12 cellular contexts compared by ENCODE assay signal in the genomic region with DNA sequence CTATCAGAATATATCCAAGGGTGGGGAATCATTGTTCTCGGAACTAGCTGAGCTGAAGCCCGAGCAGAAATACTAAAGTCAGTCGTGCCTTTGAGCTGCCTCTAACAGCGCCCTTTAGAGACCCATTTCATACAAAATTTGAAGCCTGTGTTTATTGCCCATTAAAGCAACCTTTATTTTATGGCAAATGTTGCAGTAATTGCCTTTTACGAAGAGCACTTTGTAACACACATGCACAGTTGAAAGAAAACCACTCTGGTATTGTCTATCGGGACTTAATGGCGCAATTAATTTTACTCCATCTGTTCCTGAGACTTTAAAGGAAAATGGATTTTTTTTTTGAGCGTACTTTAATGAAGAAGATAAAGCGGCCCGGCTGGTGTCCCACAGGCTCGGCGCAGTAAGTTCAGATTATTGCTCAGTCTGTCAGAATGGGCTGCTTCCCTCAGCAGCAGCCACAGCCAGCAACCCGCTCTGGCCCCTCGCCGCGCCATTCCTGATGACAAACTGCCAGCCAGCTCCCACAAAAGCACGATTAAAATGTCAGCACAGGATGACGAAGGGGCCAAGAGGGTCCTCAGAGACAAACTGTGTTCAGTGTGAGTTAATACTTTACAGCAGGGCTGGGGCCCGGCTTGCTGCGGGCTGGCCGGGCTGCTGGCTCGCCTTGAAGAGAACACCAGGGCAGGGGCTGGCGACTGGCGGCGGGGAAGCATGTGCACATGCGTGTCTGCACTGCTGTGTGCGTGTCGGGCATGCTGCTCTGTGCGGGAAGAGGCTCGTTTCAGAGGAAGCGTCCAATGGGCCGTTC.
DNase-seq lines count a peak whose midpoint lies in the region; ATAC-seq and TF ChIP-seq lines count a peak whose summit lies in the region.
"Had no signal": no experiment of that assay in that cellular context is flagged by ENCODE, and none has a peak within 500 bp of the region (broad histone marks: within the 10 kb centered on the region; RNA-seq: fewer than 3 reads in every experiment).

No MANE protein-coding gene starts in this region.

- CTCF ChIA-PET in IMR-90 (lab: Yijun Ruan, JAX), result no interaction called here
- CTCF ChIA-PET in activated naive CD4-positive, alpha-beta T cell treated with anti-CD3 and anti-CD28 coated beads, Interleukin-2, amount 10 ng/mL, durations not matched to agents 7 days and 5 days (lab: Charles Lee), result no interaction called here

- H3K27ac ChIP-seq in IMR-90 (ENCODE audit: insufficient read depth, low read length), result no peak overlapping the region; the same call in 1 of the 2 replicates
- no peak overlapping the region for H3K27ac ChIP-seq in thoracic aorta
- H3K27ac ChIP-seq: dorsolateral prefrontal cortex had no signal

- TF ChIP-seq POLR2A in IMR-90 (IDR thresholded peaks at IDR 0.05; ENCODE audit: low read depth, low read length), result no peak

- H2BK120ac ChIP-seq in IMR-90 (ENCODE audit: low read depth, low read length), result peak overlapping the region; percentile 10

- no peak overlapping the region for H3K4me3 Mint-ChIP-seq in activated naive CD4-positive, alpha-beta T cell treated with anti-CD3 and anti-CD28 coated beads, Interleukin-2, amount 10 ng/mL, durations not matched to agents 7 days and 5 days
- H3K4me3 Mint-ChIP-seq in stimulated activated memory B cell treated with anti-CD40 and anti-IgM and Interleukin-4, amounts not matched to agents 10 μg/mL and 1 μg/mL and 100 μg/mL, for 72 hours, result no peak overlapping the region
- H3K4me3 Mint-ChIP-seq: activated CD8-positive, alpha-beta T cell treated with anti-CD3 and anti-CD28 coated beads for 36 hours; activated naive CD8-positive, alpha-beta T cell had no signal

- peak overlapping the region; percentile 16 for H2BK5ac ChIP-seq in IMR-90 (ENCODE audit: low read depth, low read length, poor library complexity, severe bottlenecking)

- BruUV-seq in IMR-90 (replicated peaks; lab: Mats Ljungman, UMichigan), result no TSS peak

- H3K36me3 ChIP-seq in IMR-90 (ENCODE audit: control insufficient read depth, insufficient read depth, low read length) (no peaks in the 10 kb centered on the region), thoracic aorta (no peaks in the 10 kb centered on the region)

- H3K4ac ChIP-seq in IMR-90 (ENCODE audit: low read depth, low read length), result no peak overlapping the region

- dilution Hi-C loops in IMR-90 (cut with HindIII; ENCODE audit: low sequenced_read_pairs, unreplicated experiment), result no loop called here

- TF ChIP-seq CTCF in IMR-90 (conservative IDR thresholded peaks at IDR 0.05; ENCODE audit: low read depth, low read length), result no peak
- no peak for TF ChIP-seq CTCF in thoracic aorta (IDR thresholded peaks at IDR 0.05)

- H3K4me2 ChIP-seq in IMR-90 (ENCODE audit: low read depth, low read length), result peak overlapping the region; percentile 72

- H4K8ac ChIP-seq in IMR-90 (ENCODE audit: low read depth in 2 of 2, low read length in 2 of 2), result peak overlapping the region in 1 of 2 experiments; percentile 57; a peak in 2 of 4 replicates

- peak overlapping the region; percentile 13; the same call in 1 of the 2 replicates for H3K14ac ChIP-seq in IMR-90 (replicated peaks; ENCODE audit: low read depth, low read length)

- no peaks in the 10 kb centered on the region for H4K20me1 ChIP-seq in IMR-90 (ENCODE audit: insufficient read depth, low read length)

- no peaks in the 10 kb centered on the region for H3K36me3 Mint-ChIP-seq in activated naive CD4-positive, alpha-beta T cell treated with anti-CD3 and anti-CD28 coated beads, Interleukin-2, amount 10 ng/mL, durations not matched to agents 7 days and 5 days
- H3K36me3 Mint-ChIP-seq in stimulated activated memory B cell treated with anti-CD40 and anti-IgM and Interleukin-4, amounts not matched to agents 10 μg/mL and 1 μg/mL and 100 μg/mL, for 72 hours, result no peaks in the 10 kb centered on the region
- H3K36me3 Mint-ChIP-seq: activated naive CD8-positive, alpha-beta T cell had no signal

- no peaks in the 10 kb centered on the region for H3K27me3 Mint-ChIP-seq in activated naive CD4-positive, alpha-beta T cell treated with anti-CD3 and anti-CD28 coated beads, Interleukin-2, amount 10 ng/mL, durations not matched to agents 7 days and 5 days
- no peaks in the 10 kb centered on the region for H3K27me3 Mint-ChIP-seq in stimulated activated memory B cell treated with anti-CD40 and anti-IgM and Interleukin-4, amounts not matched to agents 10 μg/mL and 1 μg/mL and 100 μg/mL, for 72 hours
- H3K27me3 Mint-ChIP-seq: activated naive CD8-positive, alpha-beta T cell had no signal

- 0 out of 2 replicates have a peak overlapping the region, but pooled peaks have one; percentile 16 for H3K18ac ChIP-seq in IMR-90 (ENCODE audit: low read depth, low read length)

- no peak for TF ChIP-seq RAD21 in IMR-90 (IDR thresholded peaks at IDR 0.05; ENCODE audit: low read length)

- H3K4me3 ChIP-seq in IMR-90 (ENCODE audit: insufficient read depth, low read depth, low read length) (peak overlapping the region; percentile 11; the same call in 1 of the 2 replicates), thoracic aorta (peak overlapping the region; percentile 65)
- H3K4me3 ChIP-seq: GM12878 had no signal

- peak overlapping the region; percentile 91 for H2AFZ ChIP-seq in IMR-90 (replicated peaks; ENCODE audit: low read length, poor library complexity)

- H3K79me1 ChIP-seq in IMR-90 (ENCODE audit: low read depth in 1 of 2, low read length in 2 of 2), result no peaks in the 10 kb centered on the region

- 0 out of 2 replicates have a peak overlapping the region, but pooled peaks have one; percentile 6 for H2BK20ac ChIP-seq in IMR-90 (ENCODE audit: low read depth, low read length)

- peaks cover 10% of the 10 kb centered on the region for H3K9me3 Mint-ChIP-seq in activated naive CD4-positive, alpha-beta T cell treated with anti-CD3 and anti-CD28 coated beads, Interleukin-2, amount 10 ng/mL, durations not matched to agents 7 days and 5 days
- peaks cover 3% of the 10 kb centered on the region for H3K9me3 Mint-ChIP-seq in stimulated activated memory B cell treated with anti-CD40 and anti-IgM and Interleukin-4, amounts not matched to agents 10 μg/mL and 1 μg/mL and 100 μg/mL, for 72 hours

- intact Hi-C loops in IMR-90 (cut with micrococcal nuclease), result no loop called here
- intact Hi-C loops in left ventricle myocardium superior (cut with micrococcal nuclease), result no loop called here

- in situ Hi-C loops in IMR-90 (cut with MboI; ENCODE audit: low sequenced_read_pairs), result no loop called here

- H3K23ac ChIP-seq in IMR-90 (ENCODE audit: low read depth, low read length), result 0 out of 2 replicates have a peak overlapping the region, but pooled peaks have one; percentile 24

- WGBS in IMR-90 (ENCODE audit: extremely low coverage in 2 of 2, insufficient read length in 1 of 2), 2 experiments, result 16% methylated on average over 12 of the region's 32 CpGs; no CpG with 5 or more reads in 1 of the 2 experiments

- H3K27ac Mint-ChIP-seq in activated naive CD4-positive, alpha-beta T cell treated with anti-CD3 and anti-CD28 coated beads, Interleukin-2, amount 10 ng/mL, durations not matched to agents 7 days and 5 days, result no peak overlapping the region
- no peak overlapping the region for H3K27ac Mint-ChIP-seq in stimulated activated memory B cell treated with anti-CD40 and anti-IgM and Interleukin-4, amounts not matched to agents 10 μg/mL and 1 μg/mL and 100 μg/mL, for 72 hours
- H3K27ac Mint-ChIP-seq: activated CD8-positive, alpha-beta T cell treated with anti-CD3 and anti-CD28 coated beads for 36 hours; activated naive CD8-positive, alpha-beta T cell had no signal

- H3K9me3 ChIP-seq in IMR-90 (ENCODE audit: control insufficient read depth, insufficient read depth, low read length) (no peaks in the 10 kb centered on the region), thoracic aorta (no peaks in the 10 kb centered on the region)

- H2AK9ac ChIP-seq in IMR-90 (replicated peaks; ENCODE audit: low read depth, low read length, poor library complexity), result no peak overlapping the region

- H3K9me1 ChIP-seq in IMR-90 (ENCODE audit: insufficient read depth, low read length), result peaks cover 14% of the 10 kb centered on the region

- DNase-seq in IMR-90 (peak; percentile 66), NCI-H748 treated with DMSO at 0.1 percent for 48 hours (lab: John Stamatoyannopoulos, UW) (peak; percentile 67), left ventricle myocardium superior (peak; percentile 71), thoracic aorta (ENCODE audit: low spot score) (no peak), Kasumi-1 (lab: John Stamatoyannopoulos, UW) (no peak)
- DNase-seq in activated naive CD4-positive, alpha-beta T cell treated with anti-CD3 and anti-CD28 coated beads, Interleukin-2, amount 10 ng/mL, durations not matched to agents 7 days and 5 days, result no peak
- DNase-seq: activated CD8-positive, alpha-beta T cell treated with anti-CD3 and anti-CD28 coated beads for 36 hours; Calu3; dorsolateral prefrontal cortex had no signal

- H3K9ac ChIP-seq in IMR-90 (ENCODE audit: low read depth, low read length), result no peak overlapping the region

- H4K5ac ChIP-seq in IMR-90 (ENCODE audit: low read depth, low read length), result no peak overlapping the region; the same call in 1 of the 2 replicates

- peak; percentile 68 for ATAC-seq in IMR-90 (ENCODE audit: low read depth)
- ATAC-seq in left ventricle myocardium superior, result peak; percentile 90
- peak; percentile 21 for ATAC-seq in thoracic aorta (ENCODE audit: insufficient number of reproducible peaks, low FRiP score, low read depth)
- ATAC-seq in stimulated activated memory B cell treated with anti-CD40 and anti-IgM and Interleukin-4, amounts not matched to agents 10 μg/mL and 1 μg/mL and 100 μg/mL, for 72 hours, result no peak
- ATAC-seq: activated CD8-positive, alpha-beta T cell treated with anti-CD3 and anti-CD28 coated beads for 36 hours; GM12878 had no signal

- H3K4me1 Mint-ChIP-seq in activated naive CD4-positive, alpha-beta T cell treated with anti-CD3 and anti-CD28 coated beads, Interleukin-2, amount 10 ng/mL, durations not matched to agents 7 days and 5 days, result no peaks in the 10 kb centered on the region
- no peaks in the 10 kb centered on the region for H3K4me1 Mint-ChIP-seq in stimulated activated memory B cell treated with anti-CD40 and anti-IgM and Interleukin-4, amounts not matched to agents 10 μg/mL and 1 μg/mL and 100 μg/mL, for 72 hours

- no peak overlapping the region for H2AK5ac ChIP-seq in IMR-90 (ENCODE audit: low read depth, low read length)

- no peak overlapping the region for H2BK15ac ChIP-seq in IMR-90 (ENCODE audit: low read depth, low read length)

- H3K4me1 ChIP-seq in IMR-90 (ENCODE audit: control insufficient read depth, insufficient read depth, low read length) (peaks cover 11% of the 10 kb centered on the region), thoracic aorta (ENCODE audit: control insufficient read depth in 1 of 2, low read depth in 2 of 2) (peaks cover 0 to 5% of the 10 kb centered on the region in 2 donors)

- no peak overlapping the region for H3K56ac ChIP-seq in IMR-90 (ENCODE audit: extremely low read depth, insufficient read depth, low read length)

- H3K27me3 ChIP-seq in IMR-90 (ENCODE audit: control insufficient read depth, insufficient read depth, low read length) (peaks cover 2% of the 10 kb centered on the region; the same call in 1 of the 2 replicates), thoracic aorta (replicated peaks; ENCODE audit: insufficient read depth) (no peaks in the 10 kb centered on the region)
- H3K27me3 ChIP-seq: dorsolateral prefrontal cortex had no signal

- POLR2A ChIA-PET in IMR-90 (lab: Charles Lee; ENCODE audit: unreplicated experiment), result no interaction called here

- H4K91ac ChIP-seq in IMR-90 (ENCODE audit: insufficient read depth, low read depth, low read length), result no peak overlapping the region; the same call in 1 of the 2 replicates

Comparison
In these comparisons a context has a peak if more than half of its experiments do, and no peak if none do; other contexts are left out.
1. DNase-seq: peak in IMR-90 (single experiment), NCI-H748 treated with DMSO at 0.1 percent for 48 hours (single experiment) and left ventricle myocardium superior (single experiment); none in thoracic aorta (single experiment), Kasumi-1 (0 of 2) and activated naive CD4-positive, alpha-beta T cell treated with anti-CD3 and anti-CD28 coated beads, Interleukin-2, amount 10 ng/mL, durations not matched to agents 7 days and 5 days (single experiment).